Comparison of ENCODE assay signal across 23 cellular contexts in genomic region chr5:176628406-176629228, GRCh38. TPM values are rescaled to one million over a fixed set of nuclear protein-coding genes. Genes with fewer than 3 reads are reported as not detected.
DNase-seq lines count a peak whose midpoint lies in the region; ATAC-seq, FAIRE-seq and TF ChIP-seq lines count a peak whose summit lies in the region.
"Had no signal": no experiment of that assay in that cellular context is flagged by ENCODE, and none has a peak within 500 bp of the region (broad histone marks: within the 10 kb centered on the region; RNA-seq: fewer than 3 reads in every experiment).

No MANE protein-coding gene starts in this region.

- H3K27me3 ChIP-seq in BLaER1: peaks cover 27% of the 10 kb centered on the region
- H3K27me3 ChIP-seq in keratinocyte (ENCODE audit: control insufficient read depth, extremely low read depth, insufficient read depth, low read length): peaks cover 32% of the 10 kb centered on the region

- H3K9ac ChIP-seq in BLaER1 (no peak overlapping the region), keratinocyte (ENCODE audit: control insufficient read depth, extremely low read depth, insufficient read depth, low read length) (no peak overlapping the region)

- H3K4me1 ChIP-seq in BLaER1 (peaks cover 91% of the 10 kb centered on the region), keratinocyte (ENCODE audit: control insufficient read depth, extremely low read depth, insufficient read depth, low read length) (peaks cover 45% of the 10 kb centered on the region)

- H3K9me3 ChIP-seq in BLaER1 (no peaks in the 10 kb centered on the region), keratinocyte (ENCODE audit: control insufficient read depth, low read depth, low read length) (no peaks in the 10 kb centered on the region)

- H3K4me2 ChIP-seq in BLaER1 (peak overlapping the region; percentile 99), keratinocyte (ENCODE audit: control insufficient read depth, extremely low read depth, insufficient read depth, low read depth, low read length) (no peak overlapping the region)

- peak; percentile 56 for FAIRE-seq in keratinocyte (lab: Jason Lieb, UNC)

- 0 out of 2 replicates have a peak overlapping the region, but pooled peaks have one; percentile 7 for H3K27ac ChIP-seq in BLaER1
- H3K27ac ChIP-seq in angular gyrus (ENCODE audit: low read depth, low read length): peak overlapping the region; percentile 79
- no peak overlapping the region for H3K27ac ChIP-seq in keratinocyte (ENCODE audit: control insufficient read depth, insufficient read depth, low read length)

- no peaks in the 10 kb centered on the region for H3K9me1 ChIP-seq in keratinocyte (ENCODE audit: control insufficient read depth, extremely low read depth, insufficient read depth, low read length)

- dilution Hi-C loops in keratinocyte (cut with MboI; ENCODE audit: extremely low pct_ligation_motif_present, low sequenced_read_pairs): no loop called here

- H3K79me2 ChIP-seq in keratinocyte (ENCODE audit: control insufficient read depth, insufficient read depth, low read length): no peaks in the 10 kb centered on the region

- H3K4me3 ChIP-seq in BLaER1 (peak overlapping the region; percentile 73; the same call in 1 of the 2 replicates), keratinocyte (ENCODE audit: control insufficient read depth in 2 of 3, extremely low read depth in 1 of 3, insufficient read depth in 2 of 3, low read depth in 1 of 3, low read length in 3 of 3) (no peak overlapping the region)

- H4K20me1 ChIP-seq in BLaER1 (peaks cover 32% of the 10 kb centered on the region), keratinocyte (ENCODE audit: control insufficient read depth, extremely low read depth, insufficient read depth, low read length) (peaks cover 4% of the 10 kb centered on the region)

- H2AFZ ChIP-seq in keratinocyte (ENCODE audit: control insufficient read depth, low read length): no peak overlapping the region

- no peak for TF ChIP-seq CTCF in keratinocyte (optimal IDR thresholded peaks at IDR 0.05 in 1 of 3, IDR thresholded peaks at IDR 0.05 in 1 of 3, conservative IDR thresholded peaks at IDR 0.05 in 1 of 3; ENCODE audit: extremely low read depth in 1 of 3, insufficient read depth in 2 of 3, low read length in 3 of 3)

- ATAC-seq in GM19324 (IDR thresholded peaks at IDR 0.05; ENCODE audit: low FRiP score, unreplicated experiment): no peak

- DNase-seq in HCEC 1CT: peak; percentile 24
- DNase-seq in keratinocyte (ENCODE audit: low read depth, low spot score): no peak
- DNase-seq in retina: no peak
- no peak for DNase-seq in dedifferentiated amniotic fluid mesenchymal stem cell (ENCODE audit: extremely low spot score)
- DNase-seq in ureter (ENCODE audit: low spot score): no peak
- DNase-seq: ACHN; activated CD4-positive, alpha-beta T cell treated with anti-CD3 and anti-CD28 coated beads, Interleukin-2, amount 50 U/mL, for 48 hours; activated naive CD8-positive, alpha-beta T cell treated with anti-CD3 and anti-CD28 coated beads, Interleukin-2, amount 10 ng/mL, durations not matched to agents 7 days and 5 days; activated T-cell treated with anti-CD3 and anti-CD28 coated beads, Interleukin-2, amount 50 U/mL, for 24 hours; CD4-positive, alpha-beta T cell; DMS79 treated with DMSO at 0.1 percent for 48 hours; effector CD4-positive, alpha-beta T cell; head of caudate nucleus; islet precursor cell; mesendoderm; NCI-H2081 treated with DMSO at 0.1 percent for 48 hours; NCI-H526 treated with DMSO at 0.1 percent for 48 hours; occipital lobe had no signal

- H3K36me3 ChIP-seq in BLaER1: no peaks in the 10 kb centered on the region
- H3K36me3 ChIP-seq in keratinocyte (ENCODE audit: control insufficient read depth in 2 of 2, extremely low read depth in 1 of 2, insufficient read depth in 2 of 2, low read length in 2 of 2): no peaks in the 10 kb centered on the region

RNA-seq across cellular contexts. Expression of gene SNCB, which starts 1.7 kb away (rescaled TPM):
- polyA plus RNA-seq in keratinocyte: 0.21 to 1.00 TPM (median 0.69 TPM) in 3 replicates
- polyA plus RNA-seq in keratinocyte (2011; ENCODE audit: low read depth): not detected
- polyA plus RNA-seq in keratinocyte (2011; cell fraction: cytosol; rRNA removed): 0.26 and 0.47 TPM in 2 replicates
- polyA plus RNA-seq in keratinocyte (2011; cell fraction: nucleus; rRNA removed): 0.31 and 0.50 TPM in 2 replicates
- 1.9 TPM in 1 of 2 replicates, not detected in the other for polyA plus RNA-seq in keratinocyte (2012; ENCODE audit: low replicate concordance)
- 0.33 TPM in 1 of 3 replicates, not detected in the others for polyA minus RNA-seq in keratinocyte
- polyA minus RNA-seq in keratinocyte (2011; cell fraction: cytosol; rRNA and poly(A)+ RNA removed): not detected
- not detected in 2 replicates for polyA minus RNA-seq in keratinocyte (2011; cell fraction: nucleus; rRNA and poly(A)+ RNA removed)
- total RNA-seq in ureter: not detected
- total RNA-seq: bronchial epithelial cell; CD4-positive, alpha-beta T cell had no signal

RNA-seq across cellular contexts. Expression of gene EIF4E1B, which starts 1.9 kb away (rescaled TPM):
- not detected in 3 replicates for polyA plus RNA-seq in keratinocyte
- not detected for polyA plus RNA-seq in keratinocyte (2011; ENCODE audit: low read depth)
- polyA plus RNA-seq in keratinocyte (2011; cell fraction: cytosol; rRNA removed): not detected in 2 replicates
- polyA plus RNA-seq in keratinocyte (2011; cell fraction: nucleus; rRNA removed): not detected in 2 replicates
- polyA plus RNA-seq in keratinocyte (2012; ENCODE audit: low replicate concordance): not detected in 2 replicates
- polyA minus RNA-seq in keratinocyte: not detected in 3 replicates
- polyA minus RNA-seq in keratinocyte (2011; cell fraction: cytosol; rRNA and poly(A)+ RNA removed): not detected
- polyA minus RNA-seq in keratinocyte (2011; cell fraction: nucleus; rRNA and poly(A)+ RNA removed): not detected in 2 replicates
- total RNA-seq in ureter: not detected
- total RNA-seq: activated naive CD8-positive, alpha-beta T cell treated with anti-CD3 and anti-CD28 coated beads, Interleukin-2, amount 10 ng/mL, durations not matched to agents 7 days and 5 days; bronchial epithelial cell; CD4-positive, alpha-beta T cell; occipital lobe; right cardiac atrium had no signal
- polyA plus RNA-seq: right cardiac atrium had no signal

RNA-seq across cellular contexts. Expression of gene GPRIN1, which starts 18.7 kb away (rescaled TPM):
- polyA plus RNA-seq in keratinocyte: 4.0 to 4.6 TPM (median 4.4 TPM) in 3 replicates
- polyA plus RNA-seq in keratinocyte (2011; ENCODE audit: low read depth): 2.4 TPM
- polyA plus RNA-seq in keratinocyte (2011; cell fraction: cytosol; rRNA removed): 3.5 and 5.5 TPM in 2 replicates
- polyA plus RNA-seq in keratinocyte (2011; cell fraction: nucleus; rRNA removed): 5.2 and 8.0 TPM in 2 replicates
- polyA plus RNA-seq in keratinocyte (2012; ENCODE audit: low replicate concordance): 3.8 and 7.6 TPM in 2 replicates
- polyA minus RNA-seq in keratinocyte: 4.9 to 5.7 TPM (median 5.5 TPM) in 3 replicates
- polyA minus RNA-seq in keratinocyte (2011; cell fraction: cytosol; rRNA and poly(A)+ RNA removed): 9.0 TPM
- polyA minus RNA-seq in keratinocyte (2011; cell fraction: nucleus; rRNA and poly(A)+ RNA removed): 6.6 and 8.4 TPM in 2 replicates
- 0.13 TPM for total RNA-seq in ureter

RNA-seq across cellular contexts. Expression of gene TSPAN17, which starts 18.7 kb away (rescaled TPM):
- 53.1 to 72.7 TPM (median 57.2 TPM) in 3 replicates for polyA plus RNA-seq in keratinocyte
- polyA plus RNA-seq in keratinocyte (2011; ENCODE audit: low read depth): 3.8 TPM
- polyA plus RNA-seq in keratinocyte (2011; cell fraction: cytosol; rRNA removed): 33.1 and 58.3 TPM in 2 replicates
- polyA plus RNA-seq in keratinocyte (2011; cell fraction: nucleus; rRNA removed): 59.8 and 61.6 TPM in 2 replicates
- polyA plus RNA-seq in keratinocyte (2012; ENCODE audit: low replicate concordance): 23.9 and 59.0 TPM in 2 replicates
- polyA minus RNA-seq in keratinocyte: 53.3 to 88.0 TPM (median 60.3 TPM) in 3 replicates
- 96.5 TPM for polyA minus RNA-seq in keratinocyte (2011; cell fraction: cytosol; rRNA and poly(A)+ RNA removed)
- 34.6 and 35.3 TPM in 2 replicates for polyA minus RNA-seq in keratinocyte (2011; cell fraction: nucleus; rRNA and poly(A)+ RNA removed)
- 33.8 TPM for total RNA-seq in ureter
